In the genomic region with DNA sequence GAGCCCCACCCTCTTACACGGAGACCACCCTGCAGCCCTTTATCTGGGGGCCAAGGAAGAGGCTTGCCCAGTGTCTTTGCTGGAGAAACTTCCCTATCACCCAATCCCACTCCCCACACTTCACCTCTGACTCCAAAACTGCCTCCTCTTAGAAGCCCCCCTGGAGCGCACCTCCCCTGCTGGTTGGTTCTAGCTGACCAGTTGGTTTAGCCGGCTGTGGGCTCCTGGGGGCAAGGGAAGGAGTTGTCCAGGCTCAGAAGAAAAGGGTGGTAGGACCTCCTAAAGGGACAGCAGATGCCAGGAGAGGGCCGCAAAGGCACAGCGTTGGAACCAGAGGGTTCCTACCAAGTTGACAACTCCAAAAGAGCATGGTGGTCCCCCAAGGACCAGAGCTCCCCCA, we compare ENCODE assay signal across 13 cellular contexts. TPM values are rescaled to one million over a fixed set of nuclear protein-coding genes. Genes with fewer than 3 reads are reported as not detected.
DNase-seq lines count a peak whose midpoint lies in the region; ATAC-seq, FAIRE-seq and TF ChIP-seq lines count a peak whose summit lies in the region.
"Had no signal": no experiment of that assay in that cellular context is flagged by ENCODE, and none has a peak within 500 bp of the region (broad histone marks: within the 10 kb centered on the region; RNA-seq: fewer than 3 reads in every experiment).

No MANE protein-coding gene starts in this region.

- H3K27me3 ChIP-seq in body of pancreas (no peaks in the 10 kb centered on the region), kidney epithelial cell (ENCODE audit: control insufficient read depth, insufficient read depth, low read length) (no peaks in the 10 kb centered on the region), skeletal muscle tissue (ENCODE audit: control insufficient read depth in 3 of 3, insufficient read depth in 3 of 3, low read length in 3 of 3) (no peaks in the 10 kb centered on the region)

- peaks cover 70% of the 10 kb centered on the region for H3K4me1 ChIP-seq in ES-I3 (ENCODE audit: insufficient read depth, low read length)
- peaks cover 89% of the 10 kb centered on the region for H3K4me1 ChIP-seq in body of pancreas
- peaks cover 87 to 90% (median 88%) of the 10 kb centered on the region in 3 donors for H3K4me1 ChIP-seq in skeletal muscle tissue (ENCODE audit: control insufficient read depth in 3 of 3, insufficient read depth in 3 of 3, low read length in 3 of 3)

- H3K4me3 ChIP-seq in body of pancreas (no peak overlapping the region), kidney epithelial cell (ENCODE audit: low read depth, low read length) (peak overlapping the region; percentile 88), skeletal muscle tissue (ENCODE audit: low read length in 3 of 3) (peak overlapping the region; percentile 76 to 83 (median 78))

- no peak for ATAC-seq in body of pancreas
- ATAC-seq in GM21526 (IDR thresholded peaks at IDR 0.05; ENCODE audit: low FRiP score, unreplicated experiment) = no peak
- ATAC-seq in GM18873 (IDR thresholded peaks at IDR 0.05; ENCODE audit: low FRiP score, unreplicated experiment) = no peak
- ATAC-seq: activated T-cell treated with anti-CD3 and anti-CD28 coated beads, Interleukin-2, amount 50 U/mL, for 72 hours had no signal

- intact Hi-C loops in body of pancreas (cut with DNase I) = no loop called here

- DNase-seq in body of pancreas (peak in 1 of 4 donors; percentile 12), kidney epithelial cell (ENCODE audit: low read depth) (no peak), HUDEP-2 (lab: John Stamatoyannopoulos, UW; ENCODE audit: unreplicated experiment in 76 of 76) (no peak), HTR-8/SVneo (ENCODE audit: insufficient read length, low spot score) (no peak)
- DNase-seq: activated T-cell treated with anti-CD3 and anti-CD28 coated beads, Interleukin-2, amount 50 U/mL, for 72 hours; NCI-H510A treated with DMSO at 0.1 percent for 48 hours; T-helper 1 cell had no signal

- TF ChIP-seq CTCF in body of pancreas (IDR thresholded peaks at IDR 0.05) = no peak
- no peak for TF ChIP-seq CTCF in kidney epithelial cell (IDR thresholded peaks at IDR 0.05; ENCODE audit: insufficient read depth, low read length, poor library complexity, severe bottlenecking)

- whole genome bisulfite sequencing in body of pancreas, 2 donors = 62% methylated on average over 5 of the region's 5 CpGs

- H3K9ac ChIP-seq in ES-I3 (ENCODE audit: low read depth, low read length) (peak overlapping the region; percentile 77; the same call in 1 of the 2 replicates), skeletal muscle tissue (ENCODE audit: low read depth in 1 of 3, low read length in 3 of 3) (peak overlapping the region; percentile 62 to 92 (median 84))

- H3K36me3 ChIP-seq in ES-I3 (ENCODE audit: insufficient read depth, low read length) = no peaks in the 10 kb centered on the region
- H3K36me3 ChIP-seq in body of pancreas (replicated peaks in 1 of 2; ENCODE audit: insufficient read depth in 1 of 2, low read depth in 2 of 2) = no peaks in the 10 kb centered on the region
- no peaks in the 10 kb centered on the region for H3K36me3 ChIP-seq in kidney epithelial cell (ENCODE audit: control insufficient read depth, insufficient read depth, low read length)
- no peaks in the 10 kb centered on the region for H3K36me3 ChIP-seq in skeletal muscle tissue (ENCODE audit: control insufficient read depth in 3 of 3, insufficient read depth in 3 of 3, low read length in 3 of 3)
- H3K36me3 ChIP-seq: HAP-1 had no signal

- no peak for TF ChIP-seq POLR2A in body of pancreas (IDR thresholded peaks at IDR 0.05)

- FAIRE-seq in HTR-8/SVneo (lab: Jason Lieb, UNC) = no peak

- H3K27ac ChIP-seq in body of pancreas = peak overlapping the region; percentile 96 to 99 (median 99)
- H3K27ac ChIP-seq in skeletal muscle tissue (ENCODE audit: low read depth, low read length) = peak overlapping the region; percentile 96

- H3K9me3 ChIP-seq in ES-I3 (ENCODE audit: control insufficient read depth, insufficient read depth, low read length) (no peaks in the 10 kb centered on the region), body of pancreas (no peaks in the 10 kb centered on the region), skeletal muscle tissue (ENCODE audit: control insufficient read depth in 3 of 3, low read length in 3 of 3) (no peaks in the 10 kb centered on the region)
- H3K9me3 ChIP-seq: HAP-1 had no signal

RNA-seq across cellular contexts. Expression of gene BCAR1, which starts 2.0 kb away (rescaled TPM):
- total RNA-seq in body of pancreas (10 to 100 TPM; 61.0 to 72.8 TPM), kidney epithelial cell (93.8 and 119 TPM in 2 replicates), skeletal muscle tissue (19.3 TPM)

RNA-seq across cellular contexts. Expression of gene CTRB1, which starts 30.7 kb away (rescaled TPM):
- total RNA-seq in body of pancreas (over 10,000 TPM; 14,932 to 20,352 TPM), kidney epithelial cell (not detected in 2 replicates), skeletal muscle tissue (not detected)
- total RNA-seq: activated T-cell treated with anti-CD3 and anti-CD28 coated beads, Interleukin-2, amount 50 U/mL, for 72 hours; mononuclear cell had no signal

RNA-seq across cellular contexts. Expression of gene CTRB2, which starts 42.5 kb away (rescaled TPM):
- over 10,000 TPM; 18,538 to 32,261 TPM for total RNA-seq in body of pancreas
- total RNA-seq in kidney epithelial cell = not detected in 2 replicates
- total RNA-seq in skeletal muscle tissue = not detected
- total RNA-seq: activated T-cell treated with anti-CD3 and anti-CD28 coated beads, Interleukin-2, amount 50 U/mL, for 72 hours; mononuclear cell had no signal

Comparison
In these comparisons a context has a peak if more than half of its experiments do, and no peak if none do; other contexts are left out.
1. H3K4me3 ChIP-seq: peak in kidney epithelial cell (single experiment) and skeletal muscle tissue (3 of 3); none in body of pancreas (0 of 2).
2. RNA of gene CTRB1, which starts 30.7 kb away (total RNA-seq): 14,932 to 20,352 TPM in body of pancreas; not detected in kidney epithelial cell and not detected in skeletal muscle tissue (single experiment); every median in the first group is over 1,000 times any median in the second.
3. RNA of gene CTRB2, which starts 42.5 kb away (total RNA-seq): 18,538 to 32,261 TPM in body of pancreas; not detected in skeletal muscle tissue (single experiment) and not detected in kidney epithelial cell; every median in the first group is over 1,000 times any median in the second.